Comparison of ENCODE assay signal across 7 cellular contexts in genomic region chr11:115504279-115505158, GRCh38. TPM values are rescaled to one million over a fixed set of nuclear protein-coding genes. Genes with fewer than 3 reads are reported as not detected.
A peak's percentile ranks its signal among the peaks of the same experiment; 100 is the strongest.
DNase-seq lines count a peak whose midpoint lies in the region; ATAC-seq and TF ChIP-seq lines count a peak whose summit lies in the region.

Gene CADM1 (minus strand): TSS chr11:115504415.

- H2AFZ ChIP-seq in OCI-LY7 (ENCODE audit: low read length): peak within 1 kb of the TSS; percentile 97

- CTCF ChIA-PET in OCI-LY7 (lab: Charles Lee; ENCODE audit: unreplicated experiment): interaction anchor here (0.9 kb wide), 1 partner anchor 10 kb away, joined by 4 read pairs; no protein-coding TSS in a partner anchor

- H3K4me2 ChIP-seq in OCI-LY7 (ENCODE audit: low read length): peak within 1 kb of the TSS; percentile 91

- peaks cover 30% of the 10 kb centered on the region; the same call in 1 of the 2 replicates for H3K79me2 ChIP-seq in OCI-LY7 (ENCODE audit: insufficient read depth, low read depth, low read length)

- TF ChIP-seq CTCF in OCI-LY7 (conservative IDR thresholded peaks at IDR 0.05; ENCODE audit: low read length) (peak; percentile 74), fibroblast of pulmonary artery (IDR thresholded peaks at IDR 0.05; ENCODE audit: low read length, missing control alignments) (peak; percentile 35)

- H3K4me3 ChIP-seq in OCI-LY7 (ENCODE audit: low read depth, low read length, poor library complexity, severe bottlenecking) (peak within 1 kb of the TSS; percentile 77), fibroblast of pulmonary artery (replicated peaks; ENCODE audit: low read depth, low read length) (peak within 1 kb of the TSS; percentile 48)

- peak; percentile 32 to 77 for ATAC-seq in naive B cell (ENCODE audit: low read depth in 2 of 2)

- intact Hi-C loops in OCI-LY7 (cut with micrococcal nuclease; ENCODE audit: unreplicated experiment): loop anchor here (2.0 to 10.0 kb wide), 5 partner anchors 112 to 772 kb away; no protein-coding TSS in a partner anchor
- intact Hi-C loops in activated T-helper 2 cell treated with anti-CD3 and anti-CD28 coated beads, Interferon-gamma antibody, Interleukin-2, Interleukin-4, amounts not matched to agents 10 μg/mL and 5 μg/mL and 100 μg/mL, durations not matched to agents 14 hours and 24 hours and 36 hours (cut with micrococcal nuclease): no loop called here

- peak; percentile 71 for TF ChIP-seq POLR2A in GM18951 (IDR thresholded peaks at IDR 0.05; ENCODE audit: extremely low read depth, insufficient read depth, insufficient read length)

- no peaks in the 10 kb centered on the region for H3K9me3 ChIP-seq in OCI-LY7 (ENCODE audit: low read length)

- peaks cover 13% of the 10 kb centered on the region; the same call in 1 of the 2 replicates for H4K20me1 ChIP-seq in OCI-LY7 (ENCODE audit: insufficient read depth, low read length)

- peaks cover 37% of the 10 kb centered on the region for H3K27me3 Mint-ChIP-seq in activated T-helper 2 cell treated with anti-CD3 and anti-CD28 coated beads, Interferon-gamma antibody, Interleukin-2, Interleukin-4, amounts not matched to agents 10 μg/mL and 5 μg/mL and 100 μg/mL, durations not matched to agents 14 hours and 24 hours and 36 hours (ENCODE audit: low read depth)
- peaks cover 31 to 45% (median 44%) of the 10 kb centered on the region in 3 donors for H3K27me3 Mint-ChIP-seq in naive B cell

- no peaks in the 10 kb centered on the region for H3K9me3 Mint-ChIP-seq in activated T-helper 2 cell treated with anti-CD3 and anti-CD28 coated beads, Interferon-gamma antibody, Interleukin-2, Interleukin-4, amounts not matched to agents 10 μg/mL and 5 μg/mL and 100 μg/mL, durations not matched to agents 14 hours and 24 hours and 36 hours
- peaks cover 0 to 14% (median 6%) of the 10 kb centered on the region in 7 donors for H3K9me3 Mint-ChIP-seq in naive B cell

- in situ Hi-C loops in GM18951 (cut with MboI; ENCODE audit: low sequenced_read_pairs, unreplicated experiment): no loop called here

- no peaks in the 10 kb centered on the region for H3K36me3 ChIP-seq in OCI-LY7 (ENCODE audit: insufficient read depth, low read length)

- peaks cover 30% of the 10 kb centered on the region for H3K4me1 ChIP-seq in OCI-LY7 (ENCODE audit: insufficient read depth, low read length, poor library complexity, severe bottlenecking)

- DNase-seq in HT1080 (ENCODE audit: low read depth) (peak; percentile 94), OCI-LY7 (ENCODE audit: low spot score) (peak; percentile 98), fibroblast of pulmonary artery (ENCODE audit: low read depth) (peak; percentile 66), naive B cell (no peak)
- peak; percentile 60 for DNase-seq in activated T-helper 2 cell treated with anti-CD3 and anti-CD28 coated beads, Interferon-gamma antibody, Interleukin-2, Interleukin-4, amounts not matched to agents 10 μg/mL and 5 μg/mL and 100 μg/mL, durations not matched to agents 14 hours and 24 hours and 36 hours (ENCODE audit: low spot score)
- peak; percentile 61 to 67 for DNase-seq in stimulated activated CD8-positive, alpha-beta memory T cell treated with anti-CD3 and anti-CD28 coated beads, Interleukin-7, amount 100 ng/mL, for 4 hours (ENCODE audit: low read depth in 2 of 2)

- peaks cover 5% of the 10 kb centered on the region for H3K4me1 Mint-ChIP-seq in activated T-helper 2 cell treated with anti-CD3 and anti-CD28 coated beads, Interferon-gamma antibody, Interleukin-2, Interleukin-4, amounts not matched to agents 10 μg/mL and 5 μg/mL and 100 μg/mL, durations not matched to agents 14 hours and 24 hours and 36 hours (ENCODE audit: low read depth)
- H3K4me1 Mint-ChIP-seq in naive B cell: peaks cover 3 to 16% (median 9%) of the 10 kb centered on the region in 3 donors

- H3K9me2 ChIP-seq in OCI-LY7 (ENCODE audit: insufficient read depth, low read length): no peaks in the 10 kb centered on the region

- no peaks in the 10 kb centered on the region for H3K36me3 Mint-ChIP-seq in activated T-helper 2 cell treated with anti-CD3 and anti-CD28 coated beads, Interferon-gamma antibody, Interleukin-2, Interleukin-4, amounts not matched to agents 10 μg/mL and 5 μg/mL and 100 μg/mL, durations not matched to agents 14 hours and 24 hours and 36 hours (ENCODE audit: low read depth)
- H3K36me3 Mint-ChIP-seq in naive B cell: no peaks in the 10 kb centered on the region

- peak within 1 kb of the TSS; percentile 42 for H3K4me3 Mint-ChIP-seq in activated T-helper 2 cell treated with anti-CD3 and anti-CD28 coated beads, Interferon-gamma antibody, Interleukin-2, Interleukin-4, amounts not matched to agents 10 μg/mL and 5 μg/mL and 100 μg/mL, durations not matched to agents 14 hours and 24 hours and 36 hours (ENCODE audit: low read depth)
- peak within 1 kb of the TSS in 7 of 8 donors; percentile 42 to 85 (median 53) for H3K4me3 Mint-ChIP-seq in naive B cell

- peak within 1 kb of the TSS; percentile 58 for H3K27ac ChIP-seq in OCI-LY7 (ENCODE audit: low read depth, low read length, poor library complexity, severe bottlenecking)

- POLR2A ChIA-PET in OCI-LY7 (lab: Charles Lee): interaction anchor here (0.8 kb wide), 1 partner anchor 35 kb away, joined by 3 read pairs; no protein-coding TSS in a partner anchor

- BruUV-seq in OCI-LY7 (replicated peaks; lab: Mats Ljungman, UMichigan): no TSS peak

- no peak within 1 kb of the TSS for H3K27ac Mint-ChIP-seq in activated T-helper 2 cell treated with anti-CD3 and anti-CD28 coated beads, Interferon-gamma antibody, Interleukin-2, Interleukin-4, amounts not matched to agents 10 μg/mL and 5 μg/mL and 100 μg/mL, durations not matched to agents 14 hours and 24 hours and 36 hours
- H3K27ac Mint-ChIP-seq in naive B cell: peak within 1 kb of the TSS in 1 of 6 donors; percentile 42

RNA-seq across cellular contexts. Expression of gene CADM1, which starts in this region (rescaled TPM):
- total RNA-seq in HT1080 (2014; rRNA removed; shearing (Covaris generic)): 30.1 and 30.8 TPM in 2 replicates
- 35.2 and 38.4 TPM in 2 replicates for polyA plus RNA-seq in HT1080 (2015; cell fraction: cytosol; rRNA removed)
- 79.5 and 90.2 TPM in 2 replicates for polyA plus RNA-seq in HT1080 (2015; cell fraction: nucleus; rRNA removed)
- total RNA-seq in OCI-LY7 (2014; rRNA removed; shearing (Covaris generic)): 49.0 and 59.7 TPM in 2 replicates
- total RNA-seq in OCI-LY7 (2022): 78.3 and 89.7 TPM in 2 replicates
- 1.7 and 2.9 TPM in 2 replicates for total RNA-seq in activated T-helper 2 cell treated with anti-CD3 and anti-CD28 coated beads, Interferon-gamma antibody, Interleukin-2, Interleukin-4, amounts not matched to agents 10 μg/mL and 5 μg/mL and 100 μg/mL, durations not matched to agents 14 hours and 24 hours and 36 hours
- polyA plus RNA-seq in naive B cell (ENCODE audit: low read depth in 6 of 6): not detected

Comparison
In these comparisons a context has a peak if more than half of its experiments do, and no peak if none do; other contexts are left out.
1. Peak in ATAC-seq in naive B cell; RNA of the gene not detected or under 1 TPM.